Comparison of ENCODE assay signal across 18 cellular contexts in the genomic region with DNA sequence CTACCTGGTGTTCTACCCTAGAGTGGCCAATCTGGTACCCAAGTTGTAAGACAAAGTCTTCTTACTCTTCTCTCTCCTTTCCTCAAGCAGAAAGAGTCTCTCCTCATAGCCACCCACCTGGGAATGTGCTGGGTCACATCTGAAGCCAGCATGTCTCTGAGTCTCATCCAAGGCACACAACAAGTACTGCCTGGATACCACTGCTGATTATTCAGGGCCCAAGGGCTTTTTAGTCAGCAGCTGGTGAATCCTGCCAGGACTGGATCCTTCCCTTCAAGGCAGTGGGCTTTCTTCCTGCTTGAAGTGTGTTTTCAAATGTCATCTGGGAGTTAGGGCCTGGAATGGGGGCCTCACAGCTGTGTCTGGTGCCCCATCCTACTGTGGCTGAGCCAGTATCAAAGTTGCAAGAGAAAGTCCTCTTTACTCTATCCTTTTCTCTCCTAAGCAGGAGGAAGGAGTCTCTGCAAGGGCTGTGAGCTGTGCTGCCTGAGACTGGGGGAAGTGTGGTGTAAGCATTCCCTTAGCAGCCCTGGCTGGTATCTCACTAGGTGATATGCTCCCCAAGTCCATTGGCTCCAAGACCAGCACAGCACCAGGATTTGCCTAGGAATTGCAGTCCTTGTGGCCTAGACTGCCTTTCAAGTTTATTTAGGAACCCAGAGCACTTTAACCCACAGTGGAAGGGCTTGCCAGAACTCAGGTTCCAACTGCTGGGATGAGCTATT. TPM values are rescaled to one million over a fixed set of nuclear protein-coding genes. Genes with fewer than 3 reads are reported as not detected.
DNase-seq lines count a peak whose midpoint lies in the region; ATAC-seq and TF ChIP-seq lines count a peak whose summit lies in the region.
"Had no signal": no experiment of that assay in that cellular context is flagged by ENCODE, and none has a peak within 500 bp of the region (broad histone marks: within the 10 kb centered on the region; RNA-seq: fewer than 3 reads in every experiment).

No MANE protein-coding gene starts in this region.

- TF ChIP-seq CTCF in epithelial cell of esophagus (IDR thresholded peaks at IDR 0.05; ENCODE audit: insufficient read depth, low read depth, low read length, missing control alignments), result no peak

- H2BK120ac ChIP-seq in trophoblast cell (ENCODE audit: insufficient read depth, low read length, poor library complexity), result no peak overlapping the region

- no peak overlapping the region for H3K4me2 ChIP-seq in trophoblast cell (ENCODE audit: low read length)
- H3K4me2 ChIP-seq: BLaER1 had no signal

- H3K4me1 Mint-ChIP-seq in activated naive CD4-positive, alpha-beta T cell treated with anti-CD3 and anti-CD28 coated beads, Interleukin-2, amount 10 ng/mL, durations not matched to agents 7 days and 5 days, result peaks cover 13% of the 10 kb centered on the region
- H3K4me1 Mint-ChIP-seq: CD8-positive, alpha-beta memory T cell had no signal

- H3K23ac ChIP-seq in trophoblast cell (ENCODE audit: low read length), result no peak overlapping the region

- no peak overlapping the region for H3K18ac ChIP-seq in trophoblast cell (ENCODE audit: low read length)

- no peak overlapping the region for H2BK5ac ChIP-seq in trophoblast cell (ENCODE audit: low read depth, low read length, poor library complexity)

- H3K4me1 ChIP-seq in trophoblast cell (ENCODE audit: control insufficient read depth in 1 of 2, insufficient read depth in 2 of 2, low read length in 2 of 2), result peaks cover 0 to 4% of the 10 kb centered on the region in 2 experiments

- no peak overlapping the region for H3K4me3 Mint-ChIP-seq in activated naive CD4-positive, alpha-beta T cell treated with anti-CD3 and anti-CD28 coated beads, Interleukin-2, amount 10 ng/mL, durations not matched to agents 7 days and 5 days
- H3K4me3 Mint-ChIP-seq: CD8-positive, alpha-beta memory T cell; HFFc6; IgD-negative memory B cell had no signal

- no peak overlapping the region for H3K14ac ChIP-seq in trophoblast cell (ENCODE audit: low read length)

- no peaks in the 10 kb centered on the region for H3K79me2 ChIP-seq in trophoblast cell (ENCODE audit: control insufficient read depth, insufficient read depth, low read length, poor library complexity)

- peaks cover 74% of the 10 kb centered on the region for H3K36me3 Mint-ChIP-seq in activated naive CD4-positive, alpha-beta T cell treated with anti-CD3 and anti-CD28 coated beads, Interleukin-2, amount 10 ng/mL, durations not matched to agents 7 days and 5 days

- peaks cover 0 to 4% of the 10 kb centered on the region in 2 experiments for H3K36me3 ChIP-seq in trophoblast cell (ENCODE audit: control insufficient read depth in 1 of 2, insufficient read depth in 2 of 2, low read length in 2 of 2)

- no peak overlapping the region for H3K27ac Mint-ChIP-seq in activated naive CD4-positive, alpha-beta T cell treated with anti-CD3 and anti-CD28 coated beads, Interleukin-2, amount 10 ng/mL, durations not matched to agents 7 days and 5 days
- H3K27ac Mint-ChIP-seq: CD8-positive, alpha-beta memory T cell; HFFc6; IgD-negative memory B cell had no signal

- H4K8ac ChIP-seq in trophoblast cell (ENCODE audit: low read depth, low read length), result no peak overlapping the region

- DNase-seq in EH (ENCODE audit: low read depth) (peak; percentile 6), RPMI7951 (ENCODE audit: low read depth) (peak; percentile 35), epithelial cell of esophagus (ENCODE audit: low read depth) (peak; percentile 30), trophoblast cell (peak; percentile 22 to 61)
- no peak for DNase-seq in activated effector memory CD4-positive, alpha-beta T cell treated with anti-CD3 and anti-CD28 coated beads, Interleukin-2, amount 50 U/mL, for 16 hours
- DNase-seq in activated naive CD4-positive, alpha-beta T cell treated with anti-CD3 and anti-CD28 coated beads, Interleukin-2, amount 10 ng/mL, durations not matched to agents 7 days and 5 days, result no peak
- DNase-seq: 8988T; AML-193; CD8-positive, alpha-beta memory T cell; HCEC 1CT; HFFc6; KG1 had no signal

- H3K27ac ChIP-seq in trophoblast cell (ENCODE audit: low read depth, low read length), result no peak overlapping the region
- H3K27ac ChIP-seq: BLaER1 had no signal

- peaks cover 8% of the 10 kb centered on the region for H3K9me3 ChIP-seq in trophoblast cell (ENCODE audit: insufficient read depth, low read depth, low read length)

- no peak overlapping the region for H2BK12ac ChIP-seq in trophoblast cell (ENCODE audit: low read length)

- H4K12ac ChIP-seq in trophoblast cell (ENCODE audit: low read depth, low read length), result no peak overlapping the region

- no peak overlapping the region for H4K91ac ChIP-seq in trophoblast cell (ENCODE audit: low read depth, low read length)

- H3K9me3 Mint-ChIP-seq in activated naive CD4-positive, alpha-beta T cell treated with anti-CD3 and anti-CD28 coated beads, Interleukin-2, amount 10 ng/mL, durations not matched to agents 7 days and 5 days, result peaks cover 35% of the 10 kb centered on the region
- H3K9me3 Mint-ChIP-seq: HFFc6 had no signal

- no peaks in the 10 kb centered on the region for H3K79me1 ChIP-seq in trophoblast cell (ENCODE audit: low read length)

- no peak overlapping the region for H3K9ac ChIP-seq in trophoblast cell (ENCODE audit: low read length)
- H3K9ac ChIP-seq: BLaER1 had no signal

- no peak overlapping the region for H2AFZ ChIP-seq in trophoblast cell (ENCODE audit: insufficient read depth, low read length, poor library complexity)

- CTCF ChIA-PET in activated naive CD4-positive, alpha-beta T cell treated with anti-CD3 and anti-CD28 coated beads, Interleukin-2, amount 10 ng/mL, durations not matched to agents 7 days and 5 days (lab: Charles Lee), result no interaction called here

- H3K4me3 ChIP-seq in epithelial cell of esophagus (ENCODE audit: low read length), result no peak overlapping the region
- no peak overlapping the region for H3K4me3 ChIP-seq in trophoblast cell (ENCODE audit: low read depth, low read length)
- H3K4me3 ChIP-seq: BLaER1 had no signal

- no peaks in the 10 kb centered on the region for H3K27me3 ChIP-seq in trophoblast cell (ENCODE audit: insufficient read depth, low read length)
- H3K27me3 ChIP-seq: BLaER1 had no signal

- no peaks in the 10 kb centered on the region for H3K27me3 Mint-ChIP-seq in activated naive CD4-positive, alpha-beta T cell treated with anti-CD3 and anti-CD28 coated beads, Interleukin-2, amount 10 ng/mL, durations not matched to agents 7 days and 5 days
- H3K27me3 Mint-ChIP-seq: IgD-negative memory B cell had no signal

- H2AK5ac ChIP-seq in trophoblast cell (ENCODE audit: low read length), result no peak overlapping the region

- no peak for ATAC-seq in HG03571 (IDR thresholded peaks at IDR 0.05; ENCODE audit: unreplicated experiment)

- no peak overlapping the region for H3K4ac ChIP-seq in trophoblast cell (ENCODE audit: low read depth, low read length)

RNA-seq across cellular contexts. Expression of a gene that starts 27.2 kb away (rescaled TPM):
- total RNA-seq in RPMI7951 (2014; rRNA removed; shearing (Covaris generic)), result not detected in 2 replicates
- 2.8 and 2.9 TPM in 2 replicates for polyA plus RNA-seq in trophoblast cell (2013)
- total RNA-seq: Daoy, H4, HFFc6, HT1080 had no signal

RNA-seq across cellular contexts. Expression of a gene that starts 55.6 kb away (rescaled TPM):
- not detected in 2 replicates for total RNA-seq in RPMI7951 (2014; rRNA removed; shearing (Covaris generic))
- 14.8 and 15.0 TPM in 2 replicates for polyA plus RNA-seq in trophoblast cell (2013)
- total RNA-seq: Daoy, H4, HT1080 had no signal
- polyA plus RNA-seq: CD8-positive, alpha-beta memory T cell had no signal

Comparison
In these comparisons a context has a peak if more than half of its experiments do, and no peak if none do; other contexts are left out.
1. DNase-seq: peak in EH (single experiment), RPMI7951 (single experiment), epithelial cell of esophagus (single experiment) and trophoblast cell (2 of 2); none in activated effector memory CD4-positive, alpha-beta T cell treated with anti-CD3 and anti-CD28 coated beads, Interleukin-2, amount 50 U/mL, for 16 hours (single experiment) and activated naive CD4-positive, alpha-beta T cell treated with anti-CD3 and anti-CD28 coated beads, Interleukin-2, amount 10 ng/mL, durations not matched to agents 7 days and 5 days (single experiment).